1 cellular context compared by ENCODE assay signal in genomic region chr18:2590303-2590702, GRCh38.
TF ChIP-seq lines count a peak whose summit lies in the region.

No MANE protein-coding gene starts in this region.

TF ChIP-seq in GM12878, 131 proteins besides CTCF, POLR2A, EP300 and RAD21:
- TF ChIP-seq IRF5 (IDR thresholded peaks at IDR 0.05; ENCODE audit: borderline replicate concordance) (no peak), ESRRA (IDR thresholded peaks at IDR 0.05; ENCODE audit: low read length) (no peak), BCL11A (IDR thresholded peaks at IDR 0.05; ENCODE audit: low read depth, low read length) (no peak), SREBF1 (IDR thresholded peaks at IDR 0.05; ENCODE audit: low read length) (no peak), SRF (IDR thresholded peaks at IDR 0.05; ENCODE audit: low read depth in 2 of 2, low read length in 2 of 2) (no peak)
